1 cellular context compared by ENCODE assay signal in the genomic region with DNA sequence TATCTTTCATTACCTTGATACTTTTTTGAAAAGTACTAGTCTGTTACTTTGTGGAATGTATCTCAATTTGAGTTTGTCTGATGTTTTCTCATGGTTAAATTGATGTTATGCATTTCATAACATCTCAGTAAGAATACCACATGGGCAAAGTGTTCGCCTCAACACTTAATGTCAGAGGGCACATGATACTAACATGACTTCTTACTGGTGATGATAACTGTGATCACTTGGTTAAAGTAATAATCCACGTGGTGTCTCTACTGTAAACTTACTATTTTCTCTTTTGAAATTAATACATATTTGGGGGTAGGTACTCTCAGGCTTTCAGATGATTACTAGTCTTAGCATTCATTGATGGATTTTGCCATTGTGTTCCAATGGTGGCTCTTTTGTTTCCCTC.
A peak's percentile ranks its signal among the peaks of the same experiment; 100 is the strongest.
TF ChIP-seq lines count a peak whose summit lies in the region.

No MANE protein-coding gene starts in this region.

TF ChIP-seq in K562, 482 proteins besides CTCF, POLR2A, EP300 and RAD21 (continued from another document and continues in another):
- TF ChIP-seq ZBTB11 (CRISPR knock-in tag; IDR thresholded peaks at IDR 0.05) = 0 out of 6 replicates have a peak, but pooled peaks of 1 of the 3 experiments have one; percentile 20
- 0 out of 2 replicates have a peak, but pooled peaks have one; percentile 31 for TF ChIP-seq NFRKB (IDR thresholded peaks at IDR 0.05; ENCODE audit: low read depth)
- TF ChIP-seq, protein P1, sequence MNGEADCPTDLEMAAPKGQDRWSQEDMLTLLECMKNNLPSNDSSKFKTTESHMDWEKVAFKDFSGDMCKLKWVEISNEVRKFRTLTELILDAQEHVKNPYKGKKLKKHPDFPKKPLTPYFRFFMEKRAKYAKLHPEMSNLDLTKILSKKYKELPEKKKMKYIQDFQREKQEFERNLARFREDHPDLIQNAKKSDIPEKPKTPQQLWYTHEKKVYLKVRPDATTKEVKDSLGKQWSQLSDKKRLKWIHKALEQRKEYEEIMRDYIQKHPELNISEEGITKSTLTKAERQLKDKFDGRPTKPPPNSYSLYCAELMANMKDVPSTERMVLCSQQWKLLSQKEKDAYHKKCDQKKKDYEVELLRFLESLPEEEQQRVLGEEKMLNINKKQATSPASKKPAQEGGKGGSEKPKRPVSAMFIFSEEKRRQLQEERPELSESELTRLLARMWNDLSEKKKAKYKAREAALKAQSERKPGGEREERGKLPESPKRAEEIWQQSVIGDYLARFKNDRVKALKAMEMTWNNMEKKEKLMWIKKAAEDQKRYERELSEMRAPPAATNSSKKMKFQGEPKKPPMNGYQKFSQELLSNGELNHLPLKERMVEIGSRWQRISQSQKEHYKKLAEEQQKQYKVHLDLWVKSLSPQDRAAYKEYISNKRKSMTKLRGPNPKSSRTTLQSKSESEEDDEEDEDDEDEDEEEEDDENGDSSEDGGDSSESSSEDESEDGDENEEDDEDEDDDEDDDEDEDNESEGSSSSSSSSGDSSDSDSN (IDR thresholded peaks at IDR 0.05; ENCODE audit: borderline replicate concordance in 1 of 2, low read depth in 2 of 2, low read length in 2 of 2) = 0 out of 4 replicates have a peak, but pooled peaks of 1 of the 2 experiments have one; percentile 25
- peak; percentile 24; the same call in 1 of the 2 replicates for TF ChIP-seq NKRF (IDR thresholded peaks at IDR 0.05; ENCODE audit: borderline replicate concordance)
- TF ChIP-seq, protein P2, sequence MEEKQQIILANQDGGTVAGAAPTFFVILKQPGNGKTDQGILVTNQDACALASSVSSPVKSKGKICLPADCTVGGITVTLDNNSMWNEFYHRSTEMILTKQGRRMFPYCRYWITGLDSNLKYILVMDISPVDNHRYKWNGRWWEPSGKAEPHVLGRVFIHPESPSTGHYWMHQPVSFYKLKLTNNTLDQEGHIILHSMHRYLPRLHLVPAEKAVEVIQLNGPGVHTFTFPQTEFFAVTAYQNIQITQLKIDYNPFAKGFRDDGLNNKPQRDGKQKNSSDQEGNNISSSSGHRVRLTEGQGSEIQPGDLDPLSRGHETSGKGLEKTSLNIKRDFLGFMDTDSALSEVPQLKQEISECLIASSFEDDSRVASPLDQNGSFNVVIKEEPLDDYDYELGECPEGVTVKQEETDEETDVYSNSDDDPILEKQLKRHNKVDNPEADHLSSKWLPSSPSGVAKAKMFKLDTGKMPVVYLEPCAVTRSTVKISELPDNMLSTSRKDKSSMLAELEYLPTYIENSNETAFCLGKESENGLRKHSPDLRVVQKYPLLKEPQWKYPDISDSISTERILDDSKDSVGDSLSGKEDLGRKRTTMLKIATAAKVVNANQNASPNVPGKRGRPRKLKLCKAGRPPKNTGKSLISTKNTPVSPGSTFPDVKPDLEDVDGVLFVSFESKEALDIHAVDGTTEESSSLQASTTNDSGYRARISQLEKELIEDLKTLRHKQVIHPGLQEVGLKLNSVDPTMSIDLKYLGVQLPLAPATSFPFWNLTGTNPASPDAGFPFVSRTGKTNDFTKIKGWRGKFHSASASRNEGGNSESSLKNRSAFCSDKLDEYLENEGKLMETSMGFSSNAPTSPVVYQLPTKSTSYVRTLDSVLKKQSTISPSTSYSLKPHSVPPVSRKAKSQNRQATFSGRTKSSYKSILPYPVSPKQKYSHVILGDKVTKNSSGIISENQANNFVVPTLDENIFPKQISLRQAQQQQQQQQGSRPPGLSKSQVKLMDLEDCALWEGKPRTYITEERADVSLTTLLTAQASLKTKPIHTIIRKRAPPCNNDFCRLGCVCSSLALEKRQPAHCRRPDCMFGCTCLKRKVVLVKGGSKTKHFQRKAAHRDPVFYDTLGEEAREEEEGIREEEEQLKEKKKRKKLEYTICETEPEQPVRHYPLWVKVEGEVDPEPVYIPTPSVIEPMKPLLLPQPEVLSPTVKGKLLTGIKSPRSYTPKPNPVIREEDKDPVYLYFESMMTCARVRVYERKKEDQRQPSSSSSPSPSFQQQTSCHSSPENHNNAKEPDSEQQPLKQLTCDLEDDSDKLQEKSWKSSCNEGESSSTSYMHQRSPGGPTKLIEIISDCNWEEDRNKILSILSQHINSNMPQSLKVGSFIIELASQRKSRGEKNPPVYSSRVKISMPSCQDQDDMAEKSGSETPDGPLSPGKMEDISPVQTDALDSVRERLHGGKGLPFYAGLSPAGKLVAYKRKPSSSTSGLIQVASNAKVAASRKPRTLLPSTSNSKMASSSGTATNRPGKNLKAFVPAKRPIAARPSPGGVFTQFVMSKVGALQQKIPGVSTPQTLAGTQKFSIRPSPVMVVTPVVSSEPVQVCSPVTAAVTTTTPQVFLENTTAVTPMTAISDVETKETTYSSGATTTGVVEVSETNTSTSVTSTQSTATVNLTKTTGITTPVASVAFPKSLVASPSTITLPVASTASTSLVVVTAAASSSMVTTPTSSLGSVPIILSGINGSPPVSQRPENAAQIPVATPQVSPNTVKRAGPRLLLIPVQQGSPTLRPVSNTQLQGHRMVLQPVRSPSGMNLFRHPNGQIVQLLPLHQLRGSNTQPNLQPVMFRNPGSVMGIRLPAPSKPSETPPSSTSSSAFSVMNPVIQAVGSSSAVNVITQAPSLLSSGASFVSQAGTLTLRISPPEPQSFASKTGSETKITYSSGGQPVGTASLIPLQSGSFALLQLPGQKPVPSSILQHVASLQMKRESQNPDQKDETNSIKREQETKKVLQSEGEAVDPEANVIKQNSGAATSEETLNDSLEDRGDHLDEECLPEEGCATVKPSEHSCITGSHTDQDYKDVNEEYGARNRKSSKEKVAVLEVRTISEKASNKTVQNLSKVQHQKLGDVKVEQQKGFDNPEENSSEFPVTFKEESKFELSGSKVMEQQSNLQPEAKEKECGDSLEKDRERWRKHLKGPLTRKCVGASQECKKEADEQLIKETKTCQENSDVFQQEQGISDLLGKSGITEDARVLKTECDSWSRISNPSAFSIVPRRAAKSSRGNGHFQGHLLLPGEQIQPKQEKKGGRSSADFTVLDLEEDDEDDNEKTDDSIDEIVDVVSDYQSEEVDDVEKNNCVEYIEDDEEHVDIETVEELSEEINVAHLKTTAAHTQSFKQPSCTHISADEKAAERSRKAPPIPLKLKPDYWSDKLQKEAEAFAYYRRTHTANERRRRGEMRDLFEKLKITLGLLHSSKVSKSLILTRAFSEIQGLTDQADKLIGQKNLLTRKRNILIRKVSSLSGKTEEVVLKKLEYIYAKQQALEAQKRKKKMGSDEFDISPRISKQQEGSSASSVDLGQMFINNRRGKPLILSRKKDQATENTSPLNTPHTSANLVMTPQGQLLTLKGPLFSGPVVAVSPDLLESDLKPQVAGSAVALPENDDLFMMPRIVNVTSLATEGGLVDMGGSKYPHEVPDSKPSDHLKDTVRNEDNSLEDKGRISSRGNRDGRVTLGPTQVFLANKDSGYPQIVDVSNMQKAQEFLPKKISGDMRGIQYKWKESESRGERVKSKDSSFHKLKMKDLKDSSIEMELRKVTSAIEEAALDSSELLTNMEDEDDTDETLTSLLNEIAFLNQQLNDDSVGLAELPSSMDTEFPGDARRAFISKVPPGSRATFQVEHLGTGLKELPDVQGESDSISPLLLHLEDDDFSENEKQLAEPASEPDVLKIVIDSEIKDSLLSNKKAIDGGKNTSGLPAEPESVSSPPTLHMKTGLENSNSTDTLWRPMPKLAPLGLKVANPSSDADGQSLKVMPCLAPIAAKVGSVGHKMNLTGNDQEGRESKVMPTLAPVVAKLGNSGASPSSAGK (IDR thresholded peaks at IDR 0.05) = peak; percentile 57
- TF ChIP-seq MNT (conservative IDR thresholded peaks at IDR 0.05) = peak; percentile 60 to 68
- peak; percentile 40 for TF ChIP-seq EP400 (IDR thresholded peaks at IDR 0.05)
- TF ChIP-seq NR2C2 (CRISPR knock-in tag; IDR thresholded peaks at IDR 0.05) = no peak
- no peak; the same call in 1 of the 2 replicates for TF ChIP-seq NR2C2 (tag; IDR thresholded peaks at IDR 0.05)
- TF ChIP-seq, protein P3, sequence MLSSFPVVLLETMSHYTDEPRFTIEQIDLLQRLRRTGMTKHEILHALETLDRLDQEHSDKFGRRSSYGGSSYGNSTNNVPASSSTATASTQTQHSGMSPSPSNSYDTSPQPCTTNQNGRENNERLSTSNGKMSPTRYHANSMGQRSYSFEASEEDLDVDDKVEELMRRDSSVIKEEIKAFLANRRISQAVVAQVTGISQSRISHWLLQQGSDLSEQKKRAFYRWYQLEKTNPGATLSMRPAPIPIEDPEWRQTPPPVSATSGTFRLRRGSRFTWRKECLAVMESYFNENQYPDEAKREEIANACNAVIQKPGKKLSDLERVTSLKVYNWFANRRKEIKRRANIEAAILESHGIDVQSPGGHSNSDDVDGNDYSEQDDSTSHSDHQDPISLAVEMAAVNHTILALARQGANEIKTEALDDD (IDR thresholded peaks at IDR 0.05) = peak; percentile 81; the same call in 1 of the 2 replicates
- TF ChIP-seq SIN3A (IDR thresholded peaks at IDR 0.05; ENCODE audit: borderline replicate concordance in 2 of 2, control insufficient read depth in 1 of 2, low read depth in 2 of 2, low read length in 2 of 2) = peak in 1 of 2 experiments; percentile 68; a peak in 1 of 4 replicates
